ENCODE assay signal across 8 cellular contexts in the genomic region with DNA sequence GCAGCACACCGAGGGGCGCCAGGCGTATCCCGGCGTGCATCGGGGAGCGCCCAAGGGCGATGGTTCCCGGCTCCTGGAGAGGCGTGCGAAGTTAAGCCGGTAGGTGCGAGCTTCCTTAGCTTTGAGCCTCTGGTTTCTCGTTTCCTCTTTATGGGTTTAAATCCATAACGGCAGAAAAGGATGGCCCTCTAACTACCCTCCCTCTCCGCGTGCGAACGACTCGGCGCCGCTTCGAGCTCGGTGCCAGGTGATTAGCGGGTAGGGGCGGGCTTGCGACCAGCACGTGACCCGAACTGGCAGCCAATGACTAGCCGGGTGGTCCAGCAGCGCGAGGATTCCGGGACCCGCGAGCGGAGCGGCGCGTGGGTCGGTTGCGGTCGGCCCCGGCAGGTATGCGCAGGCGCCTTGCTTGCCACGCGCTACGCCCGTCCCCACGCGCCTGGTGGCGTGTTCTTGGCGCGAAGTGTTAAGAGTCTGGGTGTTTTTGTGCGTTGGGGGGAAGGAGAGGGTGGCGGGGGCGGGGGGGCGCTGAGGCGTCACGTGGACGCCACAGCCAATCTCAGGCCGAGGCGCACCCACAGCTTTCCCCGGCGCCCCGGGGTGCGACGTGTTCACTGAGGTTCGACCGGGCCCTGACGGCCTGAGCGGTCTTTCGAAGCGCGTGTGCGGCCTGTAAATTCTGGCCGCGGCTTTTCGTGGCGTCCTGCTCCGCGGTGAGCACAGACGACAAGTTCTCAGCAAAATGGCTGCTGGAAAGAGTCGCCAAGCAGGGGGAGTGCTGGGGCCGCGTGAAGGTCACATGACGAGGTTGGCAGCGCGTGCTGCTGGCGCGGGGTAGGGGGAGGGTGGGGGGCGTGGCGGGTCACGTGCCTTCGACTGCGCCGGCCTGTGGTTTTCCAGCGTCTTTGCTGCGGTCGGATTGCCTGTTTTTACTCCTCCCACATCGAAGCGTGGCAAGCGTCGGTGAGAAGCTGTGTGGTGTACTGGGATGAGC. TPM values are rescaled to one million over a fixed set of nuclear protein-coding genes. Genes with fewer than 3 reads are reported as not detected.
DNase-seq lines count a peak whose midpoint lies in the region; ATAC-seq and TF ChIP-seq lines count a peak whose summit lies in the region.

No MANE protein-coding gene starts in this region.

- DNase-seq in NCI-H1417 treated with DMSO at 0.1 percent for 48 hours (lab: John Stamatoyannopoulos, UW), result peak; percentile 59
- peak; percentile 57 for DNase-seq in T-helper 22 cell (ENCODE audit: low read depth)
- peak; percentile 84 for DNase-seq in left ventricle myocardium superior
- peak; percentile 93 for DNase-seq in posterior vena cava (ENCODE audit: low spot score)
- peak; percentile 38 to 64 for DNase-seq in tibial nerve (ENCODE audit: low spot score in 2 of 2)

- H3K9me3 ChIP-seq in tibial nerve, result peaks cover 0 to 18% (median 0%) of the 10 kb centered on the region in 4 donors

- H3K4me1 ChIP-seq in tibial nerve, result peaks cover 0 to 21% (median 0%) of the 10 kb centered on the region in 4 donors

- H3K27ac ChIP-seq in angular gyrus (ENCODE audit: low read depth, low read length) (peak overlapping the region; percentile 90), tibial nerve (peak overlapping the region; percentile 59 to 89 (median 72))

- intact Hi-C loops in left ventricle myocardium superior (cut with micrococcal nuclease) (no loop called here), posterior vena cava (cut with DNase I) (no loop called here)

- no peaks in the 10 kb centered on the region for H3K27me3 ChIP-seq in tibial nerve

- peak in 1 of 2 donors; percentile 16 for TF ChIP-seq POLR2A in tibial nerve (IDR thresholded peaks at IDR 0.05)

- TF ChIP-seq CTCF in tibial nerve (IDR thresholded peaks at IDR 0.05), result peak in 1 of 5 experiments; percentile 16

- ATAC-seq in GM18520 (IDR thresholded peaks at IDR 0.05; ENCODE audit: unreplicated experiment), result peak; percentile 41
- peak; percentile 90 for ATAC-seq in left ventricle myocardium superior
- ATAC-seq in GM21526 (IDR thresholded peaks at IDR 0.05; ENCODE audit: low FRiP score, unreplicated experiment), result no peak

- no peaks in the 10 kb centered on the region for H3K36me3 ChIP-seq in tibial nerve

- peak overlapping the region; percentile 47 to 75 (median 63) for H3K4me3 ChIP-seq in tibial nerve

- TF ChIP-seq EP300 in tibial nerve (IDR thresholded peaks at IDR 0.05), result peak in 1 of 2 donors; percentile 69

- WGBS in tibial nerve, 2 donors, result 2 to 4% methylated on average over 58 to 69 of the region's 104 CpGs

RNA-seq across cellular contexts. Expression of a gene that starts 38.7 kb away (rescaled TPM):
- total RNA-seq in left ventricle myocardium superior, result 28.8 TPM
- 10 to 100 TPM; 33.5 to 36.1 TPM for total RNA-seq in posterior vena cava
- total RNA-seq in tibial nerve, result 10 to 100 TPM; 29.7 to 53.8 (median 31.7) TPM
